In genomic region chr5:38776494-38776893, GRCh38 we compare ENCODE assay signal across 2 cellular contexts.
TF ChIP-seq lines count a peak whose summit lies in the region.

No MANE protein-coding gene starts in this region.

TF ChIP-seq in liver, 16 proteins besides CTCF, POLR2A, EP300 and RAD21 (continued from another document):
- TF ChIP-seq REST (IDR thresholded peaks at IDR 0.05), result no peak
- no peak for TF ChIP-seq SP1 (IDR thresholded peaks at IDR 0.05)
- no peak for TF ChIP-seq FOXA2 (IDR thresholded peaks at IDR 0.05)
- no peak for TF ChIP-seq YY1 (IDR thresholded peaks at IDR 0.05)

TF ChIP-seq in SK-N-SH, 30 proteins besides CTCF, POLR2A, EP300 and RAD21 (continued from another document):
- TF ChIP-seq REST (IDR thresholded peaks at IDR 0.05; ENCODE audit: low read depth, low read length), result no peak
- no peak for TF ChIP-seq JUND (IDR thresholded peaks at IDR 0.05)
- no peak for TF ChIP-seq FOSL2 (IDR thresholded peaks at IDR 0.05; ENCODE audit: borderline replicate concordance, low read depth)
- no peak for TF ChIP-seq ELF1 (IDR thresholded peaks at IDR 0.05)
- TF ChIP-seq USF1 (IDR thresholded peaks at IDR 0.05; ENCODE audit: borderline replicate concordance, low read depth), result no peak
- no peak for TF ChIP-seq NFIC (IDR thresholded peaks at IDR 0.05; ENCODE audit: borderline replicate concordance)
- no peak for TF ChIP-seq ZBTB33 (IDR thresholded peaks at IDR 0.05; ENCODE audit: borderline replicate concordance, low read depth)
- TF ChIP-seq TEAD4 (IDR thresholded peaks at IDR 0.05; ENCODE audit: borderline replicate concordance, insufficient read depth), result no peak
- TF ChIP-seq MEF2A (IDR thresholded peaks at IDR 0.05; ENCODE audit: borderline replicate concordance, low read depth), result no peak
- no peak for TF ChIP-seq MXI1 (IDR thresholded peaks at IDR 0.05; ENCODE audit: low read depth, low read length)
- no peak for TF ChIP-seq GABPA (IDR thresholded peaks at IDR 0.05; ENCODE audit: low read depth)
